30 cellular contexts compared by ENCODE assay signal in the genomic region with DNA sequence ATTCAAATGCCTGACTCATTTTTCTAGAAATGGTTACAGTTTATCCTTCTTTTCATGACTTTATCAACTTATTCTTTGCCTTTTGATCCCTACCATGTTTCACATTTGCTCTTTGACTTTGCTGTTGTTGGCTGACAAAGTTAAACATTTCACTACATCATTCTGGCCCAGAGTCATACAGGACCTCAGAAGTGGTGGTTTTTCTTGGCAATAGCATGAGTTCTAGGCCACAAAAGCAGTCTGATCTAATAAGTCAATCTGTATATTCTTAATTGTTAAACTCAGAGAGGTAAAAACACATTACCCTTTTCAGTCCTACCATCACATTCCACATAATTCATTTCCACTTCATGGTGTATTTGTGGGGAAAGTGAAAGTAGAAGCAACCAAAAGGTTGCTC.
"Had no signal": no experiment of that assay in that cellular context is flagged by ENCODE, and none has a peak within 500 bp of the region (broad histone marks: within the 10 kb centered on the region; RNA-seq: fewer than 3 reads in every experiment).

No MANE protein-coding gene starts in this region.

- H3K4me3 ChIP-seq: adrenal gland, esophagus muscularis mucosa, gastroesophageal sphincter, heart right ventricle had no signal

- H3K27me3 ChIP-seq: adrenal gland, brain microvascular endothelial cell, esophagus muscularis mucosa, gastroesophageal sphincter, heart right ventricle had no signal

- ATAC-seq: activated CD4-positive, CD25-positive, alpha-beta regulatory T cell treated with anti-CD3 and anti-CD28 coated beads, Interleukin-2, amount 50 U/mL, for 24 hours; activated CD8-positive, alpha-beta memory T cell treated with anti-CD3 and anti-CD28 coated beads, Interleukin-2, amount 10 ng/mL, durations not matched to agents 7 days and 5 days; activated CD8-positive, alpha-beta T cell treated with anti-CD3 and anti-CD28 coated beads, Interleukin-2, amount 10 ng/mL, durations not matched to agents 7 days and 5 days; activated T-cell treated with anti-CD3 and anti-CD28 coated beads, Interleukin-2, amount 50 U/mL, for 72 hours; effector memory CD8-positive, alpha-beta T cell; gastroesophageal sphincter; heart right ventricle; T-helper 17 cell had no signal

- DNase-seq: activated B cell treated with CpG ODN at 0.5 μM for 24 hours; activated CD4-positive, alpha-beta memory T cell treated with anti-CD3 and anti-CD28 coated beads for 36 hours; activated CD4-positive, alpha-beta T cell treated with anti-CD3 and anti-CD28 coated beads for 48 hours; activated CD8-positive, alpha-beta memory T cell treated with anti-CD3 and anti-CD28 coated beads, Interleukin-2, amount 10 ng/mL, durations not matched to agents 7 days and 5 days; activated CD8-positive, alpha-beta memory T cell treated with anti-CD3 and anti-CD28 coated beads, Interleukin-2, amount 50 U/mL, for 4 hours; activated CD8-positive, alpha-beta T cell treated with anti-CD3 and anti-CD28 coated beads, Interleukin-2, amount 10 ng/mL, durations not matched to agents 7 days and 5 days; activated effector memory CD4-positive, alpha-beta T cell treated with Interleukin-2 at 50 U/mL for 16 hours; activated gamma-delta T cell treated with Interleukin-2 at 50 U/mL for 16 hours; activated naive CD4-positive, alpha-beta T cell treated with anti-CD3 and anti-CD28 coated beads, Interleukin-2, amount 50 U/mL, for 16 hours; activated naive CD4-positive, alpha-beta T cell treated with Interleukin-2 at 50 U/mL for 16 hours; activated T-cell treated with anti-CD3 and anti-CD28 coated beads, Interleukin-2, amount 50 U/mL, for 24 hours; activated T-cell treated with anti-CD3 and anti-CD28 coated beads, Interleukin-2, amount 50 U/mL, for 72 hours; adrenal gland; amygdala; aorta; brain microvascular endothelial cell; cortex of kidney; dermis blood vessel endothelial cell; effector CD4-positive, alpha-beta T cell; effector memory CD8-positive, alpha-beta T cell; erythroblast; foreskin melanocyte; heart right ventricle; T-helper 1 cell; T-helper 17 cell; T1000; WERI-Rb-1 had no signal

- H3K36me3 ChIP-seq: adrenal gland, brain microvascular endothelial cell, esophagus muscularis mucosa, gastroesophageal sphincter, heart right ventricle, WERI-Rb-1 had no signal

- H3K9me3 ChIP-seq: adrenal gland, esophagus muscularis mucosa, gastroesophageal sphincter had no signal

- H3K27ac ChIP-seq: adrenal gland, brain microvascular endothelial cell, esophagus muscularis mucosa, gastroesophageal sphincter, heart right ventricle, WERI-Rb-1 had no signal

- H3K4me1 ChIP-seq: esophagus muscularis mucosa, gastroesophageal sphincter, heart right ventricle had no signal
